ENCODE assay signal across 8 cellular contexts in genomic region chr20:4814696-4815252, GRCh38. TPM values are rescaled to one million over a fixed set of nuclear protein-coding genes. Genes with fewer than 3 reads are reported as not detected.
DNase-seq lines count a peak whose midpoint lies in the region; ATAC-seq and TF ChIP-seq lines count a peak whose summit lies in the region.

No MANE protein-coding gene starts in this region.

- ATAC-seq in Right ventricle myocardium inferior (peak; percentile 26), HG03558 (IDR thresholded peaks at IDR 0.05; ENCODE audit: extremely low read depth, unreplicated experiment) (peak; percentile 28), heart right ventricle (peak in 6 of 8 donors; percentile 22 to 33 (median 28))

- peak overlapping the region in 7 of 10 donors; percentile 26 to 98 (median 69) for H3K27ac ChIP-seq in heart right ventricle

- no peak for TF ChIP-seq CTCF in heart right ventricle (IDR thresholded peaks at IDR 0.05)

- intact Hi-C loops in Right ventricle myocardium inferior (cut with DNase I), result no loop called here
- intact Hi-C loops in cardiac septum (cut with DNase I), result no loop called here
- intact Hi-C loops in heart right ventricle (cut with DNase I), result no loop called here

- peak overlapping the region in 3 of 10 donors; percentile 30 to 54 (median 31) for H3K4me3 ChIP-seq in heart right ventricle

- WGBS in heart right ventricle, 2 donors, result 63 to 68% methylated on average over 20 of the region's 20 CpGs

- DNase-seq in Right ventricle myocardium inferior (ENCODE audit: missing footprints) (peak; percentile 85), cardiac septum (ENCODE audit: low spot score) (no peak), heart right ventricle (no peak), GOT3 (lab: John Stamatoyannopoulos, UW) (no peak), T-helper 9 cell (no peak)
- peak in 2 of 3 experiments; percentile 44 to 69 for DNase-seq in activated CD8-positive, alpha-beta memory T cell treated with anti-CD3 and anti-CD28 coated beads for 48 hours (ENCODE audit: low read depth in 2 of 3, low spot score in 2 of 3)
- DNase-seq in stimulated activated CD4-positive, alpha-beta T cell treated with anti-CD3 and anti-CD28 coated beads, TNF-alpha, amount 100 ng/mL, for 1 hour (ENCODE audit: low read depth in 3 of 3, low spot score in 1 of 3), result peak in 2 of 3 donors; percentile 50 to 70

- H3K36me3 ChIP-seq in heart right ventricle, result peaks cover 0 to 34% (median 0%) of the 10 kb centered on the region in 9 donors

- H3K27me3 ChIP-seq in heart right ventricle, result no peaks in the 10 kb centered on the region

- H3K4me1 ChIP-seq in heart right ventricle, result peaks cover 0 to 85% (median 35%) of the 10 kb centered on the region in 9 donors

- no peaks in the 10 kb centered on the region for H3K9me3 ChIP-seq in heart right ventricle

RNA-seq across cellular contexts. Expression of gene RASSF2, which starts 8.6 kb away (rescaled TPM):
- total RNA-seq in Right ventricle myocardium inferior (4.5 TPM), cardiac septum (2.5 TPM), heart right ventricle (10 to 100 TPM in 1 of 10 donors, 1 to 10 TPM in 9; 1.4 to 13.2 (median 3.8) TPM)
- 1 to 10 TPM; 1.6 to 1.9 TPM for polyA plus RNA-seq in heart right ventricle

Comparison
In these comparisons a context has a peak if more than half of its experiments do, and no peak if none do; other contexts are left out.
1. DNase-seq: peak in Right ventricle myocardium inferior (single experiment), activated CD8-positive, alpha-beta memory T cell treated with anti-CD3 and anti-CD28 coated beads for 48 hours (2 of 3) and stimulated activated CD4-positive, alpha-beta T cell treated with anti-CD3 and anti-CD28 coated beads, TNF-alpha, amount 100 ng/mL, for 1 hour (2 of 3); none in cardiac septum (single experiment), heart right ventricle (0 of 2), GOT3 (single experiment) and T-helper 9 cell (single experiment).
2. Peak in every context shown above with its lines, with median percentiles within 50 percentile points of each other: ATAC-seq.